In the genomic region with DNA sequence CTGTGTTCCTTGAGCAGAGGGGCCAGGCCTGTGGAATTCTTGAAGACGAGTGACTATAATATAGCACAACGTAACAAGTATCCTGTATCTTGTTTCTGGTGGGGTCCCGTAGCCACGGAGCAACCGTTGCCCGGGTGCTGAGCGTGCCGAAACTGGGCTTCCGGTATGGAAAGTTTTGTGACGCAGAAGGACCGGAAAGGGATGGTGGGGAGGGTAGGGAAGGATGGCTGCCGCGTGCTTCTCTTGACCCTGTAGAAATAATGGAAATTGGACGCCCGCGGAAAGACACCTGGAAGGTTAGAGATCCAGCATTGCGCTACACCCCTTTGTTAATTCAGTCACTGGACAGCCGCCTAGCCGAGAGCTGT, we compare ENCODE assay signal across 9 cellular contexts. TPM values are rescaled to one million over a fixed set of nuclear protein-coding genes. Genes with fewer than 3 reads are reported as not detected.
DNase-seq lines count a peak whose midpoint lies in the region; ATAC-seq, FAIRE-seq and TF ChIP-seq lines count a peak whose summit lies in the region.
"Had no signal": no experiment of that assay in that cellular context is flagged by ENCODE, and none has a peak within 500 bp of the region (broad histone marks: within the 10 kb centered on the region; RNA-seq: fewer than 3 reads in every experiment).

No MANE protein-coding gene starts in this region.

- POLR2A ChIA-PET in MCF 10A (lab: Yijun Ruan, JAX) = no interaction called here

- TF ChIP-seq CTCF in MCF 10A (IDR thresholded peaks at IDR 0.05; ENCODE audit: unreplicated experiment) = no peak

- peak; percentile 48 for ATAC-seq in GM21447 (IDR thresholded peaks at IDR 0.05; ENCODE audit: unreplicated experiment)
- ATAC-seq in GM19023 (IDR thresholded peaks at IDR 0.05; ENCODE audit: unreplicated experiment) = no peak
- ATAC-seq in GM19395 (IDR thresholded peaks at IDR 0.05; ENCODE audit: unreplicated experiment) = no peak

- H3K27me3 Mint-ChIP-seq in stimulated activated naive CD8-positive, alpha-beta T cell treated with anti-CD3 and anti-CD28 coated beads, Interleukin-15, Interleukin-2, amounts not matched to agents 100 ng/mL and 50 ng/mL, for 24 hours = no peaks in the 10 kb centered on the region
- H3K27me3 Mint-ChIP-seq in MCF 10A (ENCODE audit: insufficient read depth, unreplicated experiment) = no peaks in the 10 kb centered on the region

- FAIRE-seq in islet of Langerhans (lab: Jason Lieb, UNC) = peak; percentile 55

- H3K4me3 Mint-ChIP-seq in stimulated activated naive CD8-positive, alpha-beta T cell treated with anti-CD3 and anti-CD28 coated beads, Interleukin-15, Interleukin-2, amounts not matched to agents 100 ng/mL and 50 ng/mL, for 24 hours = peak overlapping the region; percentile 97
- H3K4me3 Mint-ChIP-seq in MCF 10A (ENCODE audit: unreplicated experiment) = no peak overlapping the region
- H3K4me3 Mint-ChIP-seq: nephron had no signal

- CTCF ChIA-PET in MCF 10A (lab: Yijun Ruan, JAX) = no interaction called here

- peak overlapping the region; percentile 100 for H3K27ac Mint-ChIP-seq in stimulated activated naive CD8-positive, alpha-beta T cell treated with anti-CD3 and anti-CD28 coated beads, Interleukin-15, Interleukin-2, amounts not matched to agents 100 ng/mL and 50 ng/mL, for 24 hours
- no peak overlapping the region for H3K27ac Mint-ChIP-seq in MCF 10A (ENCODE audit: low read depth, unreplicated experiment)
- H3K27ac Mint-ChIP-seq: nephron had no signal

- H3K9me3 Mint-ChIP-seq in stimulated activated naive CD8-positive, alpha-beta T cell treated with anti-CD3 and anti-CD28 coated beads, Interleukin-15, Interleukin-2, amounts not matched to agents 100 ng/mL and 50 ng/mL, for 24 hours = no peaks in the 10 kb centered on the region
- no peaks in the 10 kb centered on the region for H3K9me3 Mint-ChIP-seq in MCF 10A (ENCODE audit: unreplicated experiment)
- H3K9me3 Mint-ChIP-seq: nephron had no signal

- intact Hi-C loops in MCF 10A (cut with micrococcal nuclease) = no loop called here

- H3K36me3 Mint-ChIP-seq in stimulated activated naive CD8-positive, alpha-beta T cell treated with anti-CD3 and anti-CD28 coated beads, Interleukin-15, Interleukin-2, amounts not matched to agents 100 ng/mL and 50 ng/mL, for 24 hours (ENCODE audit: low read depth) = peaks cover 40% of the 10 kb centered on the region
- H3K36me3 Mint-ChIP-seq in MCF 10A (ENCODE audit: insufficient read depth, unreplicated experiment) = no peaks in the 10 kb centered on the region

- peaks cover 35% of the 10 kb centered on the region for H3K4me1 Mint-ChIP-seq in stimulated activated naive CD8-positive, alpha-beta T cell treated with anti-CD3 and anti-CD28 coated beads, Interleukin-15, Interleukin-2, amounts not matched to agents 100 ng/mL and 50 ng/mL, for 24 hours (ENCODE audit: low read depth)
- H3K4me1 Mint-ChIP-seq in MCF 10A (ENCODE audit: insufficient read depth, unreplicated experiment) = no peaks in the 10 kb centered on the region
- H3K4me1 Mint-ChIP-seq: nephron had no signal

- no TSS peak for BruUV-seq in MCF 10A (replicated peaks; lab: Mats Ljungman, UMichigan)

- peak; percentile 2 for DNase-seq in NCI-H2107 (lab: John Stamatoyannopoulos, UW)
- peak; percentile 89 for DNase-seq in activated effector memory CD4-positive, alpha-beta T cell treated with anti-CD3 and anti-CD28 coated beads, Interleukin-2, amount 50 U/mL, for 16 hours
- no peak for DNase-seq in MCF 10A (ENCODE audit: unreplicated experiment)

RNA-seq across cellular contexts. Expression of a gene that starts 0.8 kb away (rescaled TPM):
- total RNA-seq in MCF 10A (2022) = not detected in 2 replicates
